15 cellular contexts compared by ENCODE assay signal in the genomic region with DNA sequence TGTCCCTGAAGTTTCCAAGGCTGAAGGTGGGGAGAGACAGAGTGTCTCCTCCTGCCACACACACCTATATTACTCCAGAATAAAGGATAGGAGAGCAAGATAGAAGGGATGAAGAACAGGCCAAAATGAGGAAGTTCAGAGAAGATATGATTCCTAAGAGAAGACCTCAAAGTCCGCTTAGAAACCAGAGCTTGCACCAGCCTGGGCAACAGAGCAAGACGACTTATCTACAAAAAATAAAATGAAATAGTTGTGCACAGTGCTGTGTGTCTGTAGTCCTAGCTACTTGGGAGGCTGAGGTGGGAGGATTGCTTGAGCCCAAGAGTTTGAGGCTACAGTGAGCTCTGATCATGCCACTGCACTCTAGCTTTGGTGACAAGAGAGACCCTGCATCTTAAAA.
DNase-seq lines count a peak whose midpoint lies in the region; ATAC-seq and TF ChIP-seq lines count a peak whose summit lies in the region.
"Had no signal": no experiment of that assay in that cellular context is flagged by ENCODE, and none has a peak within 500 bp of the region (broad histone marks: within the 10 kb centered on the region; RNA-seq: fewer than 3 reads in every experiment).

No MANE protein-coding gene starts in this region.

- H3F3A ChIP-seq in SU-DHL-6 (ENCODE audit: insufficient read depth) = no peaks in the 10 kb centered on the region

- H3K4me1 ChIP-seq in right atrium auricular region = no peaks in the 10 kb centered on the region
- H3K4me1 ChIP-seq in neuronal stem cell (ENCODE audit: control insufficient read depth in 2 of 2, insufficient read depth in 1 of 2, low read depth in 1 of 2, low read length in 2 of 2) = peaks cover 0 to 5% of the 10 kb centered on the region in 2 donors

- no peak overlapping the region for H2BK120ac ChIP-seq in neuronal stem cell (ENCODE audit: low read depth, low read length)

- H3K36me3 ChIP-seq in SU-DHL-6 (ENCODE audit: low read length) = no peaks in the 10 kb centered on the region
- H3K36me3 ChIP-seq in right atrium auricular region = no peaks in the 10 kb centered on the region
- no peaks in the 10 kb centered on the region for H3K36me3 ChIP-seq in neuronal stem cell (replicated peaks in 1 of 2; ENCODE audit: control insufficient read depth in 2 of 2, insufficient read depth in 2 of 2, low read length in 2 of 2)
- H3K36me3 ChIP-seq: neutrophil, thoracic aorta had no signal

- H3K14ac ChIP-seq in neuronal stem cell (ENCODE audit: low read length) = no peak overlapping the region

- H2AFZ ChIP-seq in SU-DHL-6 (ENCODE audit: low read depth, low read length, severe bottlenecking) (peak overlapping the region; percentile 47), neuronal stem cell (ENCODE audit: low read length) (no peak overlapping the region)

- H3K79me2 ChIP-seq in SU-DHL-6 (ENCODE audit: insufficient read depth, low read length) = no peaks in the 10 kb centered on the region

- TF ChIP-seq CTCF in SU-DHL-6 (IDR thresholded peaks at IDR 0.05; ENCODE audit: insufficient read depth, low read length, poor library complexity, severe bottlenecking) (no peak), right atrium auricular region (IDR thresholded peaks at IDR 0.05) (no peak)

- H2BK12ac ChIP-seq in neuronal stem cell (ENCODE audit: low read length) = no peak overlapping the region

- H3K27me3 ChIP-seq in SU-DHL-6 (ENCODE audit: low read length) (no peaks in the 10 kb centered on the region), right atrium auricular region (no peaks in the 10 kb centered on the region), neuronal stem cell (ENCODE audit: control insufficient read depth in 3 of 3, insufficient read depth in 3 of 3, low read depth in 1 of 3, low read length in 3 of 3) (no peaks in the 10 kb centered on the region)
- H3K27me3 ChIP-seq: neutrophil had no signal

- H2BK5ac ChIP-seq in neuronal stem cell (ENCODE audit: low read length) = no peak overlapping the region

- H3K36me3 Mint-ChIP-seq in naive B cell = no peaks in the 10 kb centered on the region

- no peak overlapping the region for H2AK5ac ChIP-seq in neuronal stem cell (ENCODE audit: low read depth, low read length)

- peaks cover 0 to 4% (median under 1%) of the 10 kb centered on the region in 7 donors for H3K9me3 Mint-ChIP-seq in naive B cell

- no peak overlapping the region for H4K8ac ChIP-seq in neuronal stem cell (ENCODE audit: low read depth, low read length)

- H3K4me3 ChIP-seq in SU-DHL-6 (ENCODE audit: insufficient read depth, low read length, poor library complexity, severe bottlenecking) (peak overlapping the region; percentile 17), right atrium auricular region (no peak overlapping the region), neuronal stem cell (ENCODE audit: low read length in 2 of 2) (no peak overlapping the region)
- H3K4me3 ChIP-seq: thoracic aorta had no signal

- no peak overlapping the region for H3K23ac ChIP-seq in neuronal stem cell (ENCODE audit: low read depth, low read length, poor library complexity)

- no peak overlapping the region for H3K4ac ChIP-seq in neuronal stem cell (ENCODE audit: low read length)

- H3K4me2 ChIP-seq in SU-DHL-6 (ENCODE audit: low read depth, low read length, poor library complexity, severe bottlenecking) = peak overlapping the region; percentile 63
- no peak overlapping the region for H3K4me2 ChIP-seq in neuronal stem cell (ENCODE audit: insufficient read depth, low read length, poor library complexity, severe bottlenecking)

- peak overlapping the region; percentile 75 to 97 (median 93) for H3K27ac Mint-ChIP-seq in naive B cell

- H3K27me3 Mint-ChIP-seq in naive B cell = no peaks in the 10 kb centered on the region

- no peak overlapping the region for H2BK15ac ChIP-seq in neuronal stem cell (ENCODE audit: low read length)

- no CpG with 5 or more reads among the region's 2 CpGs for WGBS in neuronal stem cell (ENCODE audit: extremely low coverage in 2 of 2, insufficient read length in 2 of 2, insufficient replicate concordance in 1 of 2), 2 donors

- H3K9me3 ChIP-seq in SU-DHL-6 (ENCODE audit: insufficient read depth, low read length) (no peaks in the 10 kb centered on the region), right atrium auricular region (no peaks in the 10 kb centered on the region), neuronal stem cell (replicated peaks in 1 of 2; ENCODE audit: control insufficient read depth in 2 of 2, insufficient read depth in 1 of 2, low read depth in 1 of 2, low read length in 2 of 2) (peaks cover 0 to 5% of the 10 kb centered on the region in 2 donors)
- H3K9me3 ChIP-seq: neutrophil, thoracic aorta had no signal

- no peaks in the 10 kb centered on the region for H3K79me1 ChIP-seq in neuronal stem cell (ENCODE audit: low read depth, low read length)

- peak; percentile 43 for ATAC-seq in GM18502 (IDR thresholded peaks at IDR 0.05; ENCODE audit: poor library complexity, unreplicated experiment)
- ATAC-seq in HG02588 (IDR thresholded peaks at IDR 0.05; ENCODE audit: unreplicated experiment) = peak; percentile 26
- peak; percentile 16 to 28 for ATAC-seq in naive B cell (ENCODE audit: low read depth in 2 of 2)

- H3K9ac ChIP-seq in SU-DHL-6 (ENCODE audit: low read length) = peak overlapping the region; percentile 39
- no peak overlapping the region for H3K9ac ChIP-seq in neuronal stem cell (ENCODE audit: low read depth, low read length, poor library complexity)

- H3K4me1 Mint-ChIP-seq in naive B cell = peaks cover 50 to 51% (median 50%) of the 10 kb centered on the region in 3 donors

- H4K20me1 ChIP-seq in SU-DHL-6 (ENCODE audit: low read depth, low read length) = no peaks in the 10 kb centered on the region

- H3K9me2 ChIP-seq in SU-DHL-6 (replicated peaks; ENCODE audit: insufficient read depth, low read length) = no peaks in the 10 kb centered on the region

- no peak overlapping the region for H4K91ac ChIP-seq in neuronal stem cell (ENCODE audit: low read depth, low read length, poor library complexity)

- H3K27ac ChIP-seq in SU-DHL-6 (ENCODE audit: low read depth, low read length) (peak overlapping the region; percentile 87), right atrium auricular region (no peak overlapping the region), neuronal stem cell (replicated peaks; ENCODE audit: low read length) (no peak overlapping the region)
- H3K27ac ChIP-seq: neutrophil, thoracic aorta had no signal

- DNase-seq in naive B cell (peak; percentile 39), NCI-H1436 treated with DMSO at 0.1 percent for 48 hours (lab: John Stamatoyannopoulos, UW) (no peak), right atrium auricular region (ENCODE audit: low spot score) (no peak), neuronal stem cell (ENCODE audit: low spot score) (no peak)
- DNase-seq: Calu3, GOT3, hypothalamus, NCI-H1694 treated with DMSO at 0.1 percent for 48 hours, NCI-H774, SIG-M5 had no signal

- peak overlapping the region; percentile 70 to 89 (median 84) for H3K4me3 Mint-ChIP-seq in naive B cell

- H3K18ac ChIP-seq in neuronal stem cell (ENCODE audit: low read length) = no peak overlapping the region
